Comparison of ENCODE assay signal across 8 cellular contexts in genomic region chr3:32684029-32684799, GRCh38. TPM values are rescaled to one million over a fixed set of nuclear protein-coding genes. Genes with fewer than 3 reads are reported as not detected.
A peak's percentile ranks its signal among the peaks of the same experiment; 100 is the strongest.
DNase-seq lines count a peak whose midpoint lies in the region; ATAC-seq and TF ChIP-seq lines count a peak whose summit lies in the region.

No MANE protein-coding gene starts in this region.

- H3K27ac Mint-ChIP-seq in natural killer cell treated with Interleukin-12 subunit alpha and Interleukin-12 subunit beta and Interleukin-15 and Interleukin-18, amount 100 ng/mL, for 72 hours: peak overlapping the region; percentile 79 to 86

- TF ChIP-seq CTCF in BJ (IDR thresholded peaks at IDR 0.05; ENCODE audit: insufficient read depth, low read depth, low read length) (no peak), GM10266 (IDR thresholded peaks at IDR 0.05; ENCODE audit: control insufficient read depth, insufficient read depth, low read depth, missing control alignments) (no peak)

- H3K4me1 Mint-ChIP-seq in natural killer cell treated with Interleukin-12 subunit alpha and Interleukin-12 subunit beta and Interleukin-15 and Interleukin-18, amount 100 ng/mL, for 72 hours (ENCODE audit: low read depth in 2 of 2): peaks cover 23 to 27% of the 10 kb centered on the region in 2 donors

- ATAC-seq in natural killer cell treated with Interleukin-12 subunit alpha and Interleukin-12 subunit beta and Interleukin-15 and Interleukin-18, amount 100 ng/mL, for 72 hours: no peak

- CTCF ChIA-PET in BJ (lab: Yijun Ruan, JAX): interaction anchor here (0.7 to 1.3 kb wide), 5 partner anchors 11 to 109 kb away, joined by 3 read pairs; no protein-coding TSS in a partner anchor

- POLR2A ChIA-PET in BJ (lab: Charles Lee): no interaction called here

- DNase-seq in BJ (ENCODE audit: low read depth) (no peak), NCI-H526 (lab: John Stamatoyannopoulos, UW) (no peak), GM10266 (ENCODE audit: extremely low spot score) (no peak), HuH-7.5 (ENCODE audit: low spot score) (no peak)
- DNase-seq in Jurkat, Clone E6-1 (ENCODE audit: low read depth, low spot score): no peak
- DNase-seq in natural killer cell treated with Interleukin-12 subunit alpha and Interleukin-12 subunit beta and Interleukin-15 and Interleukin-18, amount 100 ng/mL, for 72 hours (ENCODE audit: low spot score): no peak
- DNase-seq in activated CD4-positive, CD25-positive, alpha-beta regulatory T cell (lab: John Stamatoyannopoulos, UW): no peak

- H3K36me3 ChIP-seq in BJ (ENCODE audit: control insufficient read depth, insufficient read depth, low read length): no peaks in the 10 kb centered on the region

- peaks cover 5% of the 10 kb centered on the region for H3K36me3 Mint-ChIP-seq in natural killer cell treated with Interleukin-12 subunit alpha and Interleukin-12 subunit beta and Interleukin-15 and Interleukin-18, amount 100 ng/mL, for 72 hours

- H3K27me3 Mint-ChIP-seq in natural killer cell treated with Interleukin-12 subunit alpha and Interleukin-12 subunit beta and Interleukin-15 and Interleukin-18, amount 100 ng/mL, for 72 hours: peaks cover 0 to 4% of the 10 kb centered on the region in 2 donors

- peak overlapping the region; percentile 33 for H3K27ac ChIP-seq in cingulate gyrus (ENCODE audit: low read depth, low read length)

- H3K4me3 Mint-ChIP-seq in natural killer cell treated with Interleukin-12 subunit alpha and Interleukin-12 subunit beta and Interleukin-15 and Interleukin-18, amount 100 ng/mL, for 72 hours: peak overlapping the region; percentile 93

- no peaks in the 10 kb centered on the region for H3K9me3 Mint-ChIP-seq in natural killer cell treated with Interleukin-12 subunit alpha and Interleukin-12 subunit beta and Interleukin-15 and Interleukin-18, amount 100 ng/mL, for 72 hours

- peak overlapping the region; percentile 96 for H3K4me3 ChIP-seq in BJ (ENCODE audit: low read depth, low read length)
- peak overlapping the region; percentile 88 for H3K4me3 ChIP-seq in Jurkat, Clone E6-1 (ENCODE audit: low read length)

- no peaks in the 10 kb centered on the region for H3K27me3 ChIP-seq in BJ (ENCODE audit: control insufficient read depth, insufficient read depth, low read length)

RNA-seq across cellular contexts. Expression of gene CNOT10, which starts 0.8 kb away (rescaled TPM):
- 20.0 and 26.4 TPM in 2 replicates for polyA plus RNA-seq in BJ (2011; rRNA removed)
- polyA minus RNA-seq in BJ (2011; rRNA and poly(A)+ RNA removed): 12.3 and 14.5 TPM in 2 replicates
- 55.4 TPM for polyA plus RNA-seq in Jurkat, Clone E6-1 (2012; ENCODE audit: insufficient read depth, insufficient read length)
- 10 to 100 TPM; 46.5 to 53.9 TPM for total RNA-seq in natural killer cell treated with Interleukin-12 subunit alpha and Interleukin-12 subunit beta and Interleukin-15 and Interleukin-18, amount 100 ng/mL, for 72 hours
